ENCODE assay signal across 16 cellular contexts in the genomic region with DNA sequence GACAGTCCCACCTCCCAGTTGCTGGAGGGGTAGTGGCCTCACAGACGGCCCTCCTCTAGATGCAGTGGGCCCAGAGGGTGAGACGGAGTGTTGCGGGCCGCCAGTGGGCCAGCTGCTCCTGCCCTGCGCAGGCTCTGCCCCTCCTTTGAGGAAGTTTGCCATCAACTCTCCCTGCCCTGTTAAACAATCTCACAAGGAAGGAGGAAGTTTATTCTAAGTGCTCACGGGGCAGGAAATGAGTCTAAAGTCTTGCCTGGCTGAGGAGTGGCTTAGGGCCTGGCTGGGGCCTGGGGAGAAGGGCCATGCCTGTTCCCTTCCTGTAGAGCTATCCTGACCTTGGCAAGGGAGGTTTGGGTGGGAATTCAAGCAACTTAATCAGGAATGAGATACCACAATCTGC. TPM values are rescaled to one million over a fixed set of nuclear protein-coding genes. Genes with fewer than 3 reads are reported as not detected.
DNase-seq lines count a peak whose midpoint lies in the region; TF ChIP-seq lines count a peak whose summit lies in the region.
"Had no signal": no experiment of that assay in that cellular context is flagged by ENCODE, and none has a peak within 500 bp of the region (broad histone marks: within the 10 kb centered on the region; RNA-seq: fewer than 3 reads in every experiment).

A gene with protein sequence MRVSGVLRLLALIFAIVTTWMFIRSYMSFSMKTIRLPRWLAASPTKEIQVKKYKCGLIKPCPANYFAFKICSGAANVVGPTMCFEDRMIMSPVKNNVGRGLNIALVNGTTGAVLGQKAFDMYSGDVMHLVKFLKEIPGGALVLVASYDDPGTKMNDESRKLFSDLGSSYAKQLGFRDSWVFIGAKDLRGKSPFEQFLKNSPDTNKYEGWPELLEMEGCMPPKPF (minus strand): TSS at position 92 of the 400 bp plus-strand sequence. CDS start 11,211 bp downstream, outside the sequence.

- H3K9me3 ChIP-seq in Peyer's patch: no peaks in the 10 kb centered on the region
- peaks cover 4% of the 10 kb centered on the region for H3K9me3 ChIP-seq in trophoblast cell (ENCODE audit: insufficient read depth, low read depth, low read length)
- no peaks in the 10 kb centered on the region for H3K9me3 ChIP-seq in sigmoid colon
- H3K9me3 ChIP-seq: BE2C had no signal

- no peak within 1 kb of the TSS for H4K8ac ChIP-seq in trophoblast cell (ENCODE audit: low read depth, low read length)

- no peak within 1 kb of the TSS for H2BK12ac ChIP-seq in trophoblast cell (ENCODE audit: low read length)

- no peak within 1 kb of the TSS for H2AK5ac ChIP-seq in trophoblast cell (ENCODE audit: low read length)

- no peak for TF ChIP-seq CTCF in Peyer's patch (IDR thresholded peaks at IDR 0.05)
- no peak for TF ChIP-seq CTCF in sigmoid colon (IDR thresholded peaks at IDR 0.05)

- no peak within 1 kb of the TSS for H3K23ac ChIP-seq in trophoblast cell (ENCODE audit: low read length)

- TF ChIP-seq POLR2A in Peyer's patch (IDR thresholded peaks at IDR 0.05): peak; percentile 98 to 99
- TF ChIP-seq POLR2A in sigmoid colon (IDR thresholded peaks at IDR 0.05): peak in 1 of 2 donors; percentile 84

- H3K18ac ChIP-seq in trophoblast cell (ENCODE audit: low read length): no peak within 1 kb of the TSS

- H3K4ac ChIP-seq in trophoblast cell (ENCODE audit: low read depth, low read length): no peak within 1 kb of the TSS

- no peak for TF ChIP-seq EP300 in sigmoid colon (IDR thresholded peaks at IDR 0.05)

- H2AFZ ChIP-seq in trophoblast cell (ENCODE audit: insufficient read depth, low read length, poor library complexity): peak within 1 kb of the TSS; percentile 23

- H3K27ac ChIP-seq in Peyer's patch (peak within 1 kb of the TSS in 3 of 4 donors; percentile 89 to 96 (median 94)), trophoblast cell (ENCODE audit: low read depth, low read length) (no peak within 1 kb of the TSS), sigmoid colon (peak within 1 kb of the TSS in 1 of 4 donors; percentile 35)
- H3K27ac ChIP-seq: SK-N-MC had no signal

- no peak within 1 kb of the TSS for H2BK120ac ChIP-seq in trophoblast cell (ENCODE audit: insufficient read depth, low read length, poor library complexity)

- H3K27me3 ChIP-seq in Peyer's patch (no peaks in the 10 kb centered on the region), trophoblast cell (ENCODE audit: insufficient read depth, low read length) (no peaks in the 10 kb centered on the region), sigmoid colon (no peaks in the 10 kb centered on the region)
- H3K27me3 ChIP-seq: BE2C had no signal

- H3K4me3 ChIP-seq in Peyer's patch: peak within 1 kb of the TSS in 3 of 4 donors; percentile 31 to 71 (median 56)
- no peak within 1 kb of the TSS for H3K4me3 ChIP-seq in trophoblast cell (ENCODE audit: low read depth, low read length)
- no peak within 1 kb of the TSS for H3K4me3 ChIP-seq in sigmoid colon
- H3K4me3 ChIP-seq: esophagus muscularis mucosa, SK-N-MC had no signal

- no peak within 1 kb of the TSS for H3K14ac ChIP-seq in trophoblast cell (ENCODE audit: low read length)

- H3K4me1 ChIP-seq in Peyer's patch: peaks cover 0 to 26% (median 0%) of the 10 kb centered on the region in 4 donors
- peaks cover 0 to 2% of the 10 kb centered on the region in 2 experiments for H3K4me1 ChIP-seq in trophoblast cell (ENCODE audit: control insufficient read depth in 1 of 2, insufficient read depth in 2 of 2, low read length in 2 of 2)
- no peaks in the 10 kb centered on the region for H3K4me1 ChIP-seq in sigmoid colon
- H3K4me1 ChIP-seq: BE2C had no signal

- no peak within 1 kb of the TSS for H3K9ac ChIP-seq in trophoblast cell (ENCODE audit: low read length)

- WGBS in trophoblast cell (ENCODE audit: extremely low coverage, insufficient coverage, insufficient read length): no CpG with 5 or more reads among the region's 6 CpGs
- 10 to 54% methylated on average over 6 of the region's 6 CpGs for WGBS in sigmoid colon, 2 donors

- H4K91ac ChIP-seq in trophoblast cell (ENCODE audit: low read depth, low read length): no peak within 1 kb of the TSS

- H3K79me2 ChIP-seq in trophoblast cell (ENCODE audit: control insufficient read depth, insufficient read depth, low read length, poor library complexity): no peaks in the 10 kb centered on the region

- H3K36me3 ChIP-seq in Peyer's patch (no peaks in the 10 kb centered on the region), trophoblast cell (ENCODE audit: control insufficient read depth in 1 of 2, insufficient read depth in 2 of 2, low read length in 2 of 2) (no peaks in the 10 kb centered on the region), sigmoid colon (no peaks in the 10 kb centered on the region)
- H3K36me3 ChIP-seq: BE2C, esophagus muscularis mucosa had no signal

- DNase-seq in GDM1 (lab: John Stamatoyannopoulos, UW) (peak; percentile 46), Peyer's patch (peak in 2 of 3 donors; percentile 83 to 85), cardiac septum (ENCODE audit: low spot score) (peak; percentile 73), trophoblast cell (no peak), AG08395 (ENCODE audit: low spot score) (no peak), sigmoid colon (no peak), SK-N-DZ (ENCODE audit: low spot score) (no peak)
- no peak for DNase-seq in stimulated activated CD4-positive, alpha-beta T cell treated with anti-CD3 and anti-CD28 coated beads, Interleukin-4, amount 100 ng/mL, for 1 hour
- DNase-seq: activated CD4-positive, alpha-beta T cell treated with anti-CD3 and anti-CD28 coated beads for 48 hours; BE2C; NCI-H1105; stimulated activated CD4-positive, alpha-beta T cell treated with anti-CD3 and anti-CD28 coated beads, Interleukin-12 subunit alpha, Interleukin-12 subunit beta, amount 100 ng/mL, for 4 hours had no signal

- no peaks in the 10 kb centered on the region for H3K79me1 ChIP-seq in trophoblast cell (ENCODE audit: low read length)

- no peak within 1 kb of the TSS for H3K4me2 ChIP-seq in trophoblast cell (ENCODE audit: low read length)

- H4K12ac ChIP-seq in trophoblast cell (ENCODE audit: low read depth, low read length): no peak within 1 kb of the TSS

- intact Hi-C loops in cardiac septum (cut with DNase I): no loop called here
- intact Hi-C loops in sigmoid colon (cut with DNase I): no loop called here

- H2BK5ac ChIP-seq in trophoblast cell (ENCODE audit: low read depth, low read length, poor library complexity): no peak within 1 kb of the TSS

RNA-seq across cellular contexts. Expression of the gene that starts here (rescaled TPM):
- 100 to 1,000 TPM in 3 of 4 donors, 10 to 100 TPM in 1; 47.0 to 200 (median 135) TPM for total RNA-seq in Peyer's patch
- total RNA-seq in cardiac septum: not detected
- not detected in 2 replicates for polyA plus RNA-seq in trophoblast cell (2013)
- total RNA-seq in sigmoid colon: 1 to 10 TPM in 1 of 4 donors, under 1 TPM in 1, not detected in 2; 0.36 to 1.7 TPM
- polyA plus RNA-seq in sigmoid colon: 100 to 1,000 TPM; 215 to 477 (median 356) TPM
- polyA plus RNA-seq in SK-N-DZ (2014; cell fraction: cytosol; rRNA removed): 0.56 TPM in 1 of 2 replicates, not detected in the other
- polyA plus RNA-seq in SK-N-DZ (2014; cell fraction: nucleus; rRNA removed): not detected in 2 replicates
- total RNA-seq: activated T-helper 2 cell treated with anti-CD3 and anti-CD28 coated beads, Interferon-gamma antibody, Interleukin-2, Interleukin-4, amounts not matched to agents 10 μg/mL and 5 μg/mL and 100 μg/mL, durations not matched to agents 14 hours and 24 hours and 36 hours; esophagus muscularis mucosa; NCI-H460 had no signal

Comparison
In these comparisons a context has a peak if more than half of its experiments do, and no peak if none do; other contexts are left out.
1. RNA of the gene that starts here (total RNA-seq): 47.0 to 200 TPM in Peyer's patch; 0.36 to 1.7 TPM in sigmoid colon and not detected in cardiac septum (single experiment); every median in the first group is over 10 times any median in the second.
2. Peak in DNase-seq in cardiac septum; RNA of the gene not detected or under 1 TPM.
3. DNase-seq: peak in GDM1 (single experiment) and Peyer's patch (2 of 3); none in trophoblast cell (0 of 2), AG08395 (single experiment), sigmoid colon (single experiment), SK-N-DZ (single experiment) and stimulated activated CD4-positive, alpha-beta T cell treated with anti-CD3 and anti-CD28 coated beads, Interleukin-4, amount 100 ng/mL, for 1 hour (single experiment).
4. H3K4me3 ChIP-seq: peak in Peyer's patch (3 of 4); none in trophoblast cell (single experiment) and sigmoid colon (0 of 4).